10 cellular contexts compared by ENCODE assay signal in genomic region chr14:69574954-69575295, GRCh38. TPM values are rescaled to one million over a fixed set of nuclear protein-coding genes. Genes with fewer than 3 reads are reported as not detected.
DNase-seq lines count a peak whose midpoint lies in the region; ATAC-seq and TF ChIP-seq lines count a peak whose summit lies in the region.
"Had no signal": no experiment of that assay in that cellular context is flagged by ENCODE, and none has a peak within 500 bp of the region (broad histone marks: within the 10 kb centered on the region; RNA-seq: fewer than 3 reads in every experiment).

No MANE protein-coding gene starts in this region.

- no peaks in the 10 kb centered on the region for H4K20me1 ChIP-seq in neural cell (ENCODE audit: insufficient read depth)

- TF ChIP-seq RAD21 in neural cell (conservative IDR thresholded peaks at IDR 0.05), result no peak

- no peak for TF ChIP-seq EP300 in neural cell (conservative IDR thresholded peaks at IDR 0.05; ENCODE audit: poor library complexity, severe bottlenecking)

- H3K9me3 Mint-ChIP-seq in CD14-positive monocyte (peaks cover 0 to 11% (median 5%) of the 10 kb centered on the region in 7 donors), brain (peaks cover 0 to 18% (median 4%) of the 10 kb centered on the region in 5 experiments)

- H3K36me3 ChIP-seq in HUES64 (ENCODE audit: insufficient read depth, low read length) (no peaks in the 10 kb centered on the region), neural cell (ENCODE audit: insufficient read depth, low read length) (no peaks in the 10 kb centered on the region)
- H3K36me3 ChIP-seq: left lung had no signal

- H3K27me3 Mint-ChIP-seq in CD14-positive monocyte (ENCODE audit: low read depth in 3 of 3), result peaks cover 67 to 87% (median 76%) of the 10 kb centered on the region in 3 donors
- H3K27me3 Mint-ChIP-seq in brain, result peaks cover 6% of the 10 kb centered on the region

- H3K4me3 ChIP-seq in HUES64 (ENCODE audit: low read length) (peak overlapping the region; percentile 66), neural cell (ENCODE audit: low read length) (peak overlapping the region; percentile 84)
- H3K4me3 ChIP-seq: left lung had no signal

- H3K27ac ChIP-seq in HUES64 (ENCODE audit: low read depth, low read length), result no peak overlapping the region
- peak overlapping the region; percentile 89 for H3K27ac ChIP-seq in neural cell (ENCODE audit: low read length)
- H3K27ac ChIP-seq in foreskin keratinocyte, result no peak overlapping the region
- H3K27ac ChIP-seq: left lung had no signal

- TF ChIP-seq CTCF in CD14-positive monocyte (IDR thresholded peaks at IDR 0.05) (peak; percentile 54), brain (conservative IDR thresholded peaks at IDR 0.05) (peak; percentile 46 to 66), neural cell (IDR thresholded peaks at IDR 0.05; ENCODE audit: poor library complexity, severe bottlenecking) (peak; percentile 41), foreskin keratinocyte (conservative IDR thresholded peaks at IDR 0.05) (no peak)

- H3K4me3 Mint-ChIP-seq in CD14-positive monocyte (peak overlapping the region in 1 of 2 donors; percentile 71), brain (peak overlapping the region; percentile 88 to 95 (median 91))

- H3K36me3 Mint-ChIP-seq in CD14-positive monocyte (peaks cover 0 to 2% of the 10 kb centered on the region in 2 donors), brain (peaks cover 29% of the 10 kb centered on the region)

- no peaks in the 10 kb centered on the region for H3K9me2 ChIP-seq in neural cell (ENCODE audit: insufficient read depth, low read length)

- H3K27ac Mint-ChIP-seq in CD14-positive monocyte (no peak overlapping the region), brain (peak overlapping the region; percentile 86 to 99 (median 97))

- H3K27me3 ChIP-seq in HUES64 (ENCODE audit: insufficient read depth, low read length) (peaks cover 57% of the 10 kb centered on the region), neural cell (ENCODE audit: insufficient read depth, low read depth, low read length) (no peaks in the 10 kb centered on the region), foreskin keratinocyte (peaks cover 82% of the 10 kb centered on the region)

- peaks cover 7% of the 10 kb centered on the region; the same call in 1 of the 2 replicates for H3K9me3 ChIP-seq in HUES64 (ENCODE audit: insufficient read depth, low read depth, low read length)
- H3K9me3 ChIP-seq in neural cell (ENCODE audit: low read length), result peaks cover 7% of the 10 kb centered on the region
- H3K9me3 ChIP-seq: left lung had no signal

- 62% methylated on average over 4 of the region's 5 CpGs for WGBS in HUES64

- H3F3A ChIP-seq in neural cell (ENCODE audit: insufficient read depth, low read length, poor library complexity, severe bottlenecking), result no peaks in the 10 kb centered on the region

- H3K9ac ChIP-seq in HUES64 (ENCODE audit: low read depth, low read length) (no peak overlapping the region), neural cell (ENCODE audit: low read length) (peak overlapping the region; percentile 91)

- DNase-seq in CD14-positive monocyte (ENCODE audit: low spot score), result no peak
- DNase-seq in foreskin keratinocyte, result no peak
- no peak for DNase-seq in stimulated activated CD4-positive, alpha-beta T cell treated with anti-CD3 and anti-CD28 coated beads, Interleukin-15, amount 100 ng/mL, for 24 hours
- DNase-seq in HPDE6-E6E7 (ENCODE audit: extremely low spot score), result no peak

- ATAC-seq in foreskin keratinocyte, result no peak

- intact Hi-C loops in CD14-positive monocyte (cut with micrococcal nuclease), result loop anchor here (5.0 to 10.0 kb wide), 3 partner anchors 38 to 330 kb away; no protein-coding TSS in a partner anchor

- no peak overlapping the region for H3K4me2 ChIP-seq in neural cell (ENCODE audit: low read length)

- H3K79me2 ChIP-seq in neural cell (replicated peaks; ENCODE audit: insufficient read depth, low read length), result no peaks in the 10 kb centered on the region

- H3K4me1 ChIP-seq in HUES64 (ENCODE audit: insufficient read depth, low read length), result 0 out of 2 replicates have a peak, but pooled peaks cover 3% of the 10 kb centered on the region
- no peaks in the 10 kb centered on the region for H3K4me1 ChIP-seq in foreskin keratinocyte

- no peak overlapping the region for H2AFZ ChIP-seq in neural cell (ENCODE audit: low read depth, low read length)

- H3K4me1 Mint-ChIP-seq in CD14-positive monocyte (peaks cover 16% of the 10 kb centered on the region), brain (peaks cover 19% of the 10 kb centered on the region)

TF ChIP-seq in neural cell, 6 proteins besides CTCF, POLR2A, EP300 and RAD21:
- TF ChIP-seq POLR2AphosphoS5 (IDR thresholded peaks at IDR 0.05), result no peak
- TF ChIP-seq TAF1 (IDR thresholded peaks at IDR 0.05; ENCODE audit: low read depth), result no peak
- no peak for TF ChIP-seq EZH2 (IDR thresholded peaks at IDR 0.05; ENCODE audit: borderline replicate concordance, insufficient read depth, low read length, poor library complexity, severe bottlenecking)
TF ChIP-seq in neural cell: peak in this region for 0.

RNA-seq across cellular contexts. Expression of gene CCDC177, which starts 0.3 kb away (rescaled TPM):
- polyA plus RNA-seq in CD14-positive monocyte, result not detected
- 0.95 TPM for polyA plus RNA-seq in HUES64 (2013, experiment 1 of 2)
- polyA plus RNA-seq in HUES64 (2013, experiment 2 of 2), result 1.0 TPM
- 1.5 TPM for polyA plus RNA-seq in brain (ENCODE audit: insufficient read depth, low read depth, low replicate concordance)
- 3.2 and 4.3 TPM in 2 replicates for polyA plus RNA-seq in neural cell
- polyA minus RNA-seq in neural cell, result 14.9 and 16.3 TPM in 2 replicates
- not detected in 2 replicates for total RNA-seq in foreskin keratinocyte
- not detected in 2 replicates for polyA plus RNA-seq in foreskin keratinocyte
- total RNA-seq: fibroblast of villous mesenchyme, left lung, sciatic nerve had no signal

RNA-seq across cellular contexts. Expression of gene SUSD6, which starts 36.5 kb away (rescaled TPM):
- polyA plus RNA-seq in CD14-positive monocyte, result 10 to 100 TPM; 17.3 to 30.1 TPM
- 3.4 TPM for polyA plus RNA-seq in HUES64 (2013, experiment 1 of 2)
- 3.4 TPM for polyA plus RNA-seq in HUES64 (2013, experiment 2 of 2)
- polyA plus RNA-seq in brain (ENCODE audit: insufficient read depth, low read depth, low replicate concordance), result 35.4 TPM
- 5.1 and 5.2 TPM in 2 replicates for polyA plus RNA-seq in neural cell
- polyA minus RNA-seq in neural cell, result 11.7 and 14.2 TPM in 2 replicates
- 14.5 and 17.4 TPM in 2 replicates for total RNA-seq in foreskin keratinocyte
- 5.4 and 5.9 TPM in 2 replicates for polyA plus RNA-seq in foreskin keratinocyte

Comparison
In these comparisons a context has a peak if more than half of its experiments do, and no peak if none do; other contexts are left out.
1. H3K27ac Mint-ChIP-seq: peak in brain (5 of 5); none in CD14-positive monocyte (0 of 7).